ENCODE assay signal across 8 cellular contexts in genomic region chr1:67052741-67053534, GRCh38. TPM values are rescaled to one million over a fixed set of nuclear protein-coding genes. Genes with fewer than 3 reads are reported as not detected.
A peak's percentile ranks its signal among the peaks of the same experiment; 100 is the strongest.
DNase-seq lines count a peak whose midpoint lies in the region; ATAC-seq and TF ChIP-seq lines count a peak whose summit lies in the region.

No MANE protein-coding gene starts in this region.

- CTCF ChIA-PET in GM10248 (lab: Yijun Ruan, JAX) = interaction anchor here (1.0 to 2.7 kb wide), 3 partner anchors 57 to 159 kb away, joined by 5 to 10 read pairs (median 9); no protein-coding TSS in a partner anchor

- H3K4me1 Mint-ChIP-seq in activated naive CD8-positive, alpha-beta T cell treated with anti-CD3 and anti-CD28 coated beads for 36 hours = peaks cover 19% of the 10 kb centered on the region

- H3K27me3 Mint-ChIP-seq in activated naive CD8-positive, alpha-beta T cell treated with anti-CD3 and anti-CD28 coated beads for 36 hours = no peaks in the 10 kb centered on the region

- peak overlapping the region; percentile 76 for H3K27ac Mint-ChIP-seq in activated naive CD8-positive, alpha-beta T cell treated with anti-CD3 and anti-CD28 coated beads for 36 hours

- TF ChIP-seq CTCF in 22Rv1 (IDR thresholded peaks at IDR 0.05) = no peak
- TF ChIP-seq CTCF in GM10248 (IDR thresholded peaks at IDR 0.05; ENCODE audit: control extremely low read depth, extremely low read depth, low read depth, missing control alignments) = no peak
- no peak for TF ChIP-seq CTCF in omental fat pad (IDR thresholded peaks at IDR 0.05)

- peak overlapping the region; percentile 84 for H3K27ac ChIP-seq in 22Rv1

- no peaks in the 10 kb centered on the region for H3K9me3 Mint-ChIP-seq in activated naive CD8-positive, alpha-beta T cell treated with anti-CD3 and anti-CD28 coated beads for 36 hours

- H3K36me3 Mint-ChIP-seq in activated naive CD8-positive, alpha-beta T cell treated with anti-CD3 and anti-CD28 coated beads for 36 hours = peaks cover 11% of the 10 kb centered on the region

- POLR2A ChIA-PET in GM10248 (lab: Yijun Ruan, JAX) = interaction anchor here (0.6 kb wide), 1 partner anchor 1881 kb away, joined by 7 read pairs; no protein-coding TSS in a partner anchor

- peak; percentile 15 for DNase-seq in GM10248 (ENCODE audit: extremely low spot score)
- DNase-seq in NCI-H510A (lab: John Stamatoyannopoulos, UW) = peak; percentile 20
- DNase-seq in activated naive CD8-positive, alpha-beta T cell treated with anti-CD3 and anti-CD28 coated beads for 36 hours = no peak
- peak in 41 of 42 donors; percentile 7 to 69 (median 32) for DNase-seq in head of caudate nucleus
- no peak for DNase-seq in omental fat pad (ENCODE audit: low spot score)
- DNase-seq in NCI-H226 = no peak

- H3K4me3 Mint-ChIP-seq in activated naive CD8-positive, alpha-beta T cell treated with anti-CD3 and anti-CD28 coated beads for 36 hours = peak overlapping the region; percentile 86

- intact Hi-C loops in head of caudate nucleus (cut with DNase I) = loop anchor here (5.0 to 10.0 kb wide), 2 partner anchors 121 to 372 kb away; no protein-coding TSS in a partner anchor

- ATAC-seq in HG02798 (IDR thresholded peaks at IDR 0.05; ENCODE audit: poor library complexity, unreplicated experiment) (peak; percentile 5), omental fat pad (ENCODE audit: low FRiP score) (peak; percentile 31)

RNA-seq across cellular contexts. Expression of gene SLC35D1, which starts 1.0 kb away (rescaled TPM):
- 10 to 100 TPM; 12.1 to 12.6 TPM for total RNA-seq in activated naive CD8-positive, alpha-beta T cell treated with anti-CD3 and anti-CD28 coated beads for 36 hours
- 10 to 100 TPM in 1 of 4 donors, 1 to 10 TPM in 3; 9.4 to 10.1 (median 9.6) TPM for total RNA-seq in omental fat pad

Comparison
In these comparisons a context has a peak if more than half of its experiments do, and no peak if none do; other contexts are left out.
1. DNase-seq: peak in GM10248 (single experiment), NCI-H510A (single experiment) and head of caudate nucleus (41 of 42); none in activated naive CD8-positive, alpha-beta T cell treated with anti-CD3 and anti-CD28 coated beads for 36 hours (single experiment), omental fat pad (single experiment) and NCI-H226 (single experiment).